8 cellular contexts compared by ENCODE assay signal in genomic region chr2:71331581-71332412, GRCh38. TPM values are rescaled to one million over a fixed set of nuclear protein-coding genes. Genes with fewer than 3 reads are reported as not detected.
DNase-seq lines count a peak whose midpoint lies in the region; ATAC-seq and TF ChIP-seq lines count a peak whose summit lies in the region.

TSS of gene ZNF638 (plus strand) at chr2:71331782. CDS start at chr2:71348955, 17,173 bp downstream.

- peak within 1 kb of the TSS; percentile 82 to 92 (median 86) for H3K4me3 ChIP-seq in right lobe of liver

- H3K36me3 ChIP-seq in right lobe of liver: no peaks in the 10 kb centered on the region

- peak within 1 kb of the TSS; percentile 97 to 100 for H3K4me3 Mint-ChIP-seq in CD14-positive monocyte

- peaks cover 31% of the 10 kb centered on the region for H3K4me1 Mint-ChIP-seq in CD14-positive monocyte

- H3K27me3 ChIP-seq in right lobe of liver: no peaks in the 10 kb centered on the region

- H3K36me3 Mint-ChIP-seq in CD14-positive monocyte: peaks cover 6 to 15% of the 10 kb centered on the region in 2 donors

- peaks cover 0 to 24% (median 2%) of the 10 kb centered on the region in 4 donors for H3K4me1 ChIP-seq in right lobe of liver

- H3K9me3 Mint-ChIP-seq in CD14-positive monocyte: no peaks in the 10 kb centered on the region

- ATAC-seq in GM19351 (IDR thresholded peaks at IDR 0.05; ENCODE audit: unreplicated experiment): peak; percentile 93
- peak; percentile 95 for ATAC-seq in HG03521 (IDR thresholded peaks at IDR 0.05; ENCODE audit: unreplicated experiment)
- ATAC-seq in right lobe of liver: peak; percentile 97 to 99 (median 98)

- intact Hi-C loops in CD14-positive monocyte (cut with micrococcal nuclease): loop anchor here in 1 of 2 donors (5.0 kb wide), 2 partner anchors 34 to 104 kb away; partner anchors contain the start of gene PAIP2B
- intact Hi-C loops in right lobe of liver (cut with DNase I): no loop called here

- TF ChIP-seq POLR2A in right lobe of liver (IDR thresholded peaks at IDR 0.05): peak; percentile 84

- H3K9me3 ChIP-seq in right lobe of liver: no peaks in the 10 kb centered on the region

- peak; percentile 89 for DNase-seq in CD14-positive monocyte (ENCODE audit: low spot score)
- peak; percentile 63 for DNase-seq in NCI-H748 treated with DMSO at 0.1 percent for 48 hours (lab: John Stamatoyannopoulos, UW)
- peak; percentile 87 to 90 for DNase-seq in activated CD4-positive, alpha-beta T cell treated with anti-CD3 and anti-CD28 coated beads, Interleukin-2, amount 50 U/mL, for 4 hours
- DNase-seq in dermis microvascular lymphatic vessel endothelial cell (ENCODE audit: low read depth in 2 of 2): peak; percentile 83 to 93
- DNase-seq in right lobe of liver: peak; percentile 95 to 96 (median 95)
- peak; percentile 92 for DNase-seq in stimulated activated CD4-positive, alpha-beta T cell treated with anti-CD3 and anti-CD28 coated beads, Interleukin-4, amount 100 ng/mL, for 4 hours

- peak within 1 kb of the TSS; percentile 97 to 100 (median 100) for H3K27ac Mint-ChIP-seq in CD14-positive monocyte

- TF ChIP-seq CTCF in CD14-positive monocyte (IDR thresholded peaks at IDR 0.05) (peak; percentile 81), right lobe of liver (IDR thresholded peaks at IDR 0.05) (peak; percentile 57 to 87 (median 84))

- H3K27me3 Mint-ChIP-seq in CD14-positive monocyte (ENCODE audit: low read depth in 3 of 3): no peaks in the 10 kb centered on the region

- peak within 1 kb of the TSS; percentile 96 to 98 (median 98) for H3K27ac ChIP-seq in right lobe of liver

- WGBS in right lobe of liver (ENCODE audit: insufficient coverage, low coverage, low lambda C conversion rate, missing lambda C conversion rate): under 1% methylated on average over 35 of the region's 81 CpGs

RNA-seq across cellular contexts. Expression of gene ZNF638, which starts in this region (rescaled TPM):
- 10 to 100 TPM; 19.1 to 22.4 TPM for polyA plus RNA-seq in CD14-positive monocyte
- 75.6 and 77.1 TPM in 2 replicates for total RNA-seq in dermis microvascular lymphatic vessel endothelial cell
- 10 to 100 TPM; 41.8 to 65.8 (median 61.5) TPM for total RNA-seq in right lobe of liver

Comparison
In these comparisons a context has a peak if more than half of its experiments do, and no peak if none do; other contexts are left out.
1. Peak in every context shown above with its lines: DNase-seq, ATAC-seq, H3K4me3 ChIP-seq and H3K27ac ChIP-seq.